1 cellular context compared by ENCODE assay signal in genomic region chr7:128645206-128645605, GRCh38. TPM values are rescaled to one million over a fixed set of nuclear protein-coding genes. Genes with fewer than 3 reads are reported as not detected.
"Had no signal": no experiment of that assay in that cellular context is flagged by ENCODE, and none has a peak within 500 bp of the region (broad histone marks: within the 10 kb centered on the region; RNA-seq: fewer than 3 reads in every experiment).

No MANE protein-coding gene starts in this region.

RNA-seq across cellular contexts. Expression of gene GARIN1A, which starts 26.9 kb away (rescaled TPM):
- polyA plus RNA-seq: H1 had no signal
